In the genomic region with DNA sequence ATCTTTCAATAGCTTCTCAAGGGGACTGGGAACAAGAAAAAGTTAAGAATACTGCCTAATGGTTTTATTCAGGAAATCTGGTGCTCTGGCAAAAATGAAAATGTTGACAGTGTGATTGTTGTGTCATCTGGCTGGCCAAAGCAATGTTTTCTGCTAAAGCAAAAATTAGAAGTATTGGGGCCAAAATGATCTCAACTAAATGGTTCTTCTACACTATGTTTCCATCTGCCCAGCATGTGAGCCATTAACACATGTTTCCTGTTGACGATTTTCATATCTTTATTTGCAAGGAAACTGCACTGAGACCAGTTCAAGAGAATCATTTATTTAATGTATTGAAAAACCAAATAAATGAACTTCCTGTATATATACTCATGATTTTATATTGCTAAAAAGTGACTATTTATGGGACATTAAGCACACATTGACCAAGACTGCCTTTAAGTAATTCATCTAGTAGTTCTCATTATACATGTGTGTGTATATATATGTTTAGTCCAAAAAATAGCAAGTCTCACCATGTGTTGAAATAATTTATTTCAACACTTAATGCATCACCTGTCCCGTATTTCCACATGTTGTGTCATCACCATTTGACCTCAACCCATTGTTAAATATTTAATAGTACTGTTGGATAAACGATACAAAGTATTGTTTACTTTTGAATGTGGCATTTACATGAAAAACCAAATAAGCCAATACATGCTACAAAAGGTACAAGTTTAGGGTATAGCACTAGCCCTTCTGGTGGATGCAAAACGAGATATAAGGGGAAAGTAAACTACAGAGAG, we compare ENCODE assay signal across 25 cellular contexts. TPM values are rescaled to one million over a fixed set of nuclear protein-coding genes. Genes with fewer than 3 reads are reported as not detected.
"Had no signal": no experiment of that assay in that cellular context is flagged by ENCODE, and none has a peak within 500 bp of the region (broad histone marks: within the 10 kb centered on the region; RNA-seq: fewer than 3 reads in every experiment).

No MANE protein-coding gene starts in this region.

- H3K9me3 ChIP-seq: breast epithelium had no signal

- ATAC-seq: activated CD4-positive, alpha-beta T cell treated with anti-CD3 and anti-CD28 coated beads for 36 hours; activated CD8-positive, alpha-beta T cell treated with anti-CD3 and anti-CD28 coated beads, Interleukin-2, amount 10 ng/mL, durations not matched to agents 7 days and 5 days; Panc1; T-helper 17 cell had no signal

- H3K4me3 Mint-ChIP-seq: activated CD4-positive, alpha-beta T cell treated with anti-CD3 and anti-CD28 coated beads for 36 hours; activated CD8-positive, alpha-beta T cell treated with anti-CD3 and anti-CD28 coated beads, Interleukin-2, amount 10 ng/mL, durations not matched to agents 7 days and 5 days; activated naive CD4-positive, alpha-beta T cell treated with anti-CD3 and anti-CD28 coated beads, Interleukin-2, amount 50 U/mL, for 24 hours; activated T-cell treated with anti-CD3 and anti-CD28 coated beads, Interleukin-2, amount 50 U/mL, for 24 hours; activated T-helper 1 cell treated with anti-CD3 and anti-CD28 coated beads, Interleukin-12 subunit alpha, Interleukin-12 subunit beta, Interleukin-2, Interleukin-4 antibody, amounts not matched to agents 30 ng/mL and 10 ng/mL and 1 ng/mL, durations not matched to agents 14 hours and 24 hours and 36 hours; T-helper 17 cell had no signal

- DNase-seq: activated CD4-positive, alpha-beta T cell treated with anti-CD3 and anti-CD28 coated beads for 36 hours; activated CD8-positive, alpha-beta T cell treated with anti-CD3 and anti-CD28 coated beads, Interleukin-2, amount 10 ng/mL, durations not matched to agents 7 days and 5 days; activated effector memory CD4-positive, alpha-beta T cell treated with Interleukin-2 at 50 U/mL for 16 hours; activated naive CD4-positive, alpha-beta T cell; activated T-cell treated with anti-CD3 and anti-CD28 coated beads, Interleukin-2, amount 50 U/mL, for 24 hours; aorta; caudate nucleus; KBM-7; NCI-H1092; NCI-H1417; NCI-H1930; NCI-H2171; NCI-H2227 treated with DMSO at 0.1 percent for 48 hours; NCI-H446 treated with DMSO at 0.1 percent for 48 hours; NCI-H524 treated with DMSO at 0.1 percent for 48 hours; NCI-H82; SIG-M5; T-helper 17 cell; T-helper 9 cell had no signal

- H3K27ac Mint-ChIP-seq: activated CD4-positive, alpha-beta T cell treated with anti-CD3 and anti-CD28 coated beads for 36 hours; activated CD8-positive, alpha-beta T cell treated with anti-CD3 and anti-CD28 coated beads, Interleukin-2, amount 10 ng/mL, durations not matched to agents 7 days and 5 days; activated naive CD4-positive, alpha-beta T cell treated with anti-CD3 and anti-CD28 coated beads, Interleukin-2, amount 50 U/mL, for 24 hours; activated T-cell treated with anti-CD3 and anti-CD28 coated beads, Interleukin-2, amount 50 U/mL, for 24 hours; activated T-helper 1 cell treated with anti-CD3 and anti-CD28 coated beads, Interleukin-12 subunit alpha, Interleukin-12 subunit beta, Interleukin-2, Interleukin-4 antibody, amounts not matched to agents 30 ng/mL and 10 ng/mL and 1 ng/mL, durations not matched to agents 14 hours and 24 hours and 36 hours; T-helper 17 cell had no signal

- H3K4me3 ChIP-seq: breast epithelium had no signal

- H3K27ac ChIP-seq: breast epithelium, RWPE1 had no signal

- H3K27me3 ChIP-seq: breast epithelium had no signal

- H3K9me3 Mint-ChIP-seq: activated naive CD4-positive, alpha-beta T cell treated with anti-CD3 and anti-CD28 coated beads, Interleukin-2, amount 50 U/mL, for 24 hours; activated T-cell treated with anti-CD3 and anti-CD28 coated beads, Interleukin-2, amount 50 U/mL, for 24 hours; activated T-helper 1 cell treated with anti-CD3 and anti-CD28 coated beads, Interleukin-12 subunit alpha, Interleukin-12 subunit beta, Interleukin-2, Interleukin-4 antibody, amounts not matched to agents 30 ng/mL and 10 ng/mL and 1 ng/mL, durations not matched to agents 14 hours and 24 hours and 36 hours had no signal

- H3K36me3 ChIP-seq: breast epithelium had no signal

- H3K4me1 ChIP-seq: breast epithelium had no signal

- H3K4me1 Mint-ChIP-seq: activated CD4-positive, alpha-beta T cell treated with anti-CD3 and anti-CD28 coated beads for 36 hours; activated naive CD4-positive, alpha-beta T cell treated with anti-CD3 and anti-CD28 coated beads, Interleukin-2, amount 50 U/mL, for 24 hours; T-helper 17 cell had no signal

RNA-seq across cellular contexts. Expression of a gene that starts 7.5 kb away (rescaled TPM):
- total RNA-seq: activated CD8-positive, alpha-beta T cell treated with anti-CD3 and anti-CD28 coated beads, Interleukin-2, amount 10 ng/mL, durations not matched to agents 7 days and 5 days; OCI-LY7 had no signal
